Comparison of ENCODE assay signal across 21 cellular contexts in the genomic region with DNA sequence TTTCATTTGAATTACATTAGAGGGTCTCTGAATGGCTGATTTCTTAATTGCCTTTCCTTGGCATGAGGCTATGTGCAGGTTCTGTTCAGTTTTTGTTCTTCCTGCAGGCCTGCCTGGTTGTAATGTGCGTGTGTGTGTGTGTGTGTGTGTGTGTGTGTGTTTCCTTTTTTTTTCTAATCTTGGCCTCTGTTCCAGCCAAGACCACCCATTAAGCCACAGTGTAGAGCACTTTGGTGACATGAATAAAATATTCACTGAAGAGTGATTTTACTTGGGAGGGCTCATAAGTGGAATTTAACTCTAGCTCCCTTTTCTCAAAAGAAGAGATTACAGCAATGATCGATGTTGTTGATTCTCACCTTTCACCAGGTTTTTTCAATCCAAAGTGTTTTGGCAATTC.
DNase-seq lines count a peak whose midpoint lies in the region; TF ChIP-seq lines count a peak whose summit lies in the region.
"Had no signal": no experiment of that assay in that cellular context is flagged by ENCODE, and none has a peak within 500 bp of the region (broad histone marks: within the 10 kb centered on the region; RNA-seq: fewer than 3 reads in every experiment).

No MANE protein-coding gene starts in this region.

- peaks cover 70% of the 10 kb centered on the region for H3K4me1 Mint-ChIP-seq in nephron
- H3K4me1 Mint-ChIP-seq: CD14-positive monocyte; CD4-positive, alpha-beta memory T cell; CD4-positive, CD25-positive, alpha-beta regulatory T cell; CD8-positive, alpha-beta memory T cell had no signal

- TF ChIP-seq CTCF in nephron (IDR thresholded peaks at IDR 0.05; ENCODE audit: unreplicated experiment in 3 of 3) (no peak), testis (IDR thresholded peaks at IDR 0.05) (no peak), GM13977 (IDR thresholded peaks at IDR 0.05; ENCODE audit: extremely low read depth, insufficient read depth, missing control alignments) (no peak)

- peak overlapping the region in 1 of 3 experiments; percentile 26 for H3K4me3 Mint-ChIP-seq in nephron
- H3K4me3 Mint-ChIP-seq: CD14-positive monocyte; CD4-positive, alpha-beta memory T cell; CD4-positive, CD25-positive, alpha-beta regulatory T cell; CD8-positive, alpha-beta memory T cell had no signal

- intact Hi-C loops in testis (cut with DNase I; ENCODE audit: low total_unique reads) = no loop called here

- no peaks in the 10 kb centered on the region for H3K27me3 Mint-ChIP-seq in nephron (ENCODE audit: low read depth)
- H3K27me3 Mint-ChIP-seq: CD4-positive, CD25-positive, alpha-beta regulatory T cell had no signal

- TF ChIP-seq POLR2A in testis (IDR thresholded peaks at IDR 0.05) = no peak

- DNase-seq in SJSA1 (ENCODE audit: low read depth in 1 of 2, low spot score in 2 of 2) (peak; percentile 42 to 59), retina (peak; percentile 25), testis (peak; percentile 18), mesenteric fat pad (ENCODE audit: low spot score) (no peak), cerebellum (ENCODE audit: low spot score) (no peak), NCI-H1092 (lab: John Stamatoyannopoulos, UW) (no peak), GM13977 (ENCODE audit: low spot score) (no peak)
- DNase-seq: 8988T; ACHN; BE2C; C1 segment of cervical spinal cord; Calu3; CD4-positive, alpha-beta memory T cell; CD4-positive, CD25-positive, alpha-beta regulatory T cell; CD8-positive, alpha-beta memory T cell; COR-L47; DMS79 treated with DMSO at 0.1 percent for 48 hours; GF-D8 had no signal

- H3K27me3 ChIP-seq in SJSA1 (replicated peaks) (no peaks in the 10 kb centered on the region), testis (no peaks in the 10 kb centered on the region)
- H3K27me3 ChIP-seq: BE2C, BLaER1 had no signal

- WGBS in testis, 2 donors = 38 to 52% methylated on average over 2 of the region's 2 CpGs

- in situ Hi-C loops in GM13977 (cut with MboI; ENCODE audit: low pct_unique_long_range_greater_than_20kb, low sequenced_read_pairs, unreplicated experiment) = no loop called here

- 0 out of 2 replicates have a peak overlapping the region, but pooled peaks have one; percentile 5 for H3K27ac ChIP-seq in SJSA1
- no peak overlapping the region for H3K27ac ChIP-seq in testis
- H3K27ac ChIP-seq: BLaER1 had no signal

- H3K9me3 ChIP-seq in SJSA1 (replicated peaks) (no peaks in the 10 kb centered on the region), testis (no peaks in the 10 kb centered on the region)
- H3K9me3 ChIP-seq: BE2C, BLaER1 had no signal

- H3K4me3 ChIP-seq in SJSA1 = no peak overlapping the region
- no peak overlapping the region for H3K4me3 ChIP-seq in testis
- H3K4me3 ChIP-seq: BLaER1 had no signal

- H3K9me3 Mint-ChIP-seq in nephron = no peaks in the 10 kb centered on the region
- H3K9me3 Mint-ChIP-seq: CD8-positive, alpha-beta memory T cell had no signal

- H3K36me3 ChIP-seq in SJSA1 = peaks cover 9% of the 10 kb centered on the region
- no peaks in the 10 kb centered on the region for H3K36me3 ChIP-seq in testis (ENCODE audit: low read depth, missing control alignments)
- H3K36me3 ChIP-seq: BE2C, BLaER1 had no signal

- H3K36me3 Mint-ChIP-seq in nephron (ENCODE audit: low read depth) = no peaks in the 10 kb centered on the region
- H3K36me3 Mint-ChIP-seq: CD14-positive monocyte; CD4-positive, alpha-beta memory T cell had no signal

- H3K27ac Mint-ChIP-seq in nephron = peak overlapping the region; percentile 65 to 92 (median 87)
- H3K27ac Mint-ChIP-seq: CD14-positive monocyte; CD4-positive, alpha-beta memory T cell; CD4-positive, CD25-positive, alpha-beta regulatory T cell; CD8-positive, alpha-beta memory T cell had no signal

- peaks cover 21% of the 10 kb centered on the region for H3K4me1 ChIP-seq in SJSA1 (replicated peaks)
- H3K4me1 ChIP-seq in testis = peaks cover 5% of the 10 kb centered on the region
- H3K4me1 ChIP-seq: BE2C, BLaER1 had no signal

Comparison
In these comparisons a context has a peak if more than half of its experiments do, and no peak if none do; other contexts are left out.
1. DNase-seq: peak in SJSA1 (2 of 2), retina (single experiment) and testis (single experiment); none in mesenteric fat pad (single experiment), cerebellum (single experiment), NCI-H1092 (single experiment) and GM13977 (single experiment).